1 cellular context compared by ENCODE assay signal in genomic region chrX:13028871-13029336, GRCh38.
TF ChIP-seq lines count a peak whose summit lies in the region.

No MANE protein-coding gene starts in this region.

TF ChIP-seq in endothelial cell of umbilical vein, 7 proteins besides CTCF, POLR2A, EP300 and RAD21 (continued from another document):
- TF ChIP-seq JUN (IDR thresholded peaks at IDR 0.05; ENCODE audit: borderline replicate concordance, insufficient read depth, insufficient read length, low read depth) = peak; percentile 9
TF ChIP-seq in endothelial cell of umbilical vein: peak in this region for 2.
